Comparison of ENCODE assay signal across 19 cellular contexts in genomic region chr18:75754433-75754832, GRCh38.
DNase-seq lines count a peak whose midpoint lies in the region; ATAC-seq, FAIRE-seq and TF ChIP-seq lines count a peak whose summit lies in the region.
"Had no signal": no experiment of that assay in that cellular context is flagged by ENCODE, and none has a peak within 500 bp of the region (broad histone marks: within the 10 kb centered on the region; RNA-seq: fewer than 3 reads in every experiment).

No MANE protein-coding gene starts in this region.

- H3K4ac ChIP-seq in H9 (ENCODE audit: low read depth, low read length): no peak overlapping the region
- H3K4ac ChIP-seq in H1 (replicated peaks; ENCODE audit: insufficient read length, low read depth, low read length): no peak overlapping the region

- H3K27me3 ChIP-seq in H9 (ENCODE audit: insufficient read depth, low read length) (no peaks in the 10 kb centered on the region), H1 (replicated peaks in 1 of 4; ENCODE audit: control insufficient read depth in 3 of 4, extremely low read depth in 1 of 4, insufficient read depth in 3 of 4, low read length in 3 of 4) (no peaks in the 10 kb centered on the region), right cardiac atrium (ENCODE audit: control insufficient read depth, insufficient read depth) (no peaks in the 10 kb centered on the region)
- H3K27me3 ChIP-seq: BE2C had no signal

- H3K9me3 Mint-ChIP-seq in H9 (no peaks in the 10 kb centered on the region), glutamatergic neuron (ENCODE audit: unreplicated experiment) (no peaks in the 10 kb centered on the region)

- H3K14ac ChIP-seq in H9 (ENCODE audit: insufficient read depth, low read length) (peak overlapping the region; percentile 55; the same call in 1 of the 2 replicates), H1 (ENCODE audit: insufficient read length) (no peak overlapping the region)

- H2AK5ac ChIP-seq in H9 (ENCODE audit: insufficient read length, low read length) (no peak overlapping the region), H1 (ENCODE audit: low read depth, low read length) (no peak overlapping the region)

- H4K91ac ChIP-seq in H9 (ENCODE audit: insufficient read length, low read depth, low read length) (no peak overlapping the region), H1 (replicated peaks; ENCODE audit: insufficient read length, low read length) (no peak overlapping the region)

- no peaks in the 10 kb centered on the region for H3K36me3 ChIP-seq in H1 (ENCODE audit: control insufficient read depth in 2 of 4, insufficient read depth in 4 of 4, low read length in 3 of 4)
- H3K36me3 ChIP-seq: BE2C, HAP-1 had no signal

- no peak overlapping the region for H3K4me3 Mint-ChIP-seq in H9
- no peak overlapping the region for H3K4me3 Mint-ChIP-seq in glutamatergic neuron (ENCODE audit: unreplicated experiment)
- H3K4me3 Mint-ChIP-seq: CD4-positive, alpha-beta memory T cell had no signal

- H3K79me2 ChIP-seq in H9 (ENCODE audit: insufficient read depth, low read length) (no peaks in the 10 kb centered on the region), H1 (ENCODE audit: control insufficient read depth in 1 of 2, insufficient read depth in 2 of 2, low read length in 2 of 2) (no peaks in the 10 kb centered on the region)

- H2AFZ ChIP-seq in H9 (ENCODE audit: low read length) (no peak overlapping the region), H1 (ENCODE audit: low read length) (no peak overlapping the region)
- H2AFZ ChIP-seq: GM23248 had no signal

- intact Hi-C loops in right cardiac atrium (cut with DNase I): no loop called here

- no peak overlapping the region for H2BK5ac ChIP-seq in H9 (ENCODE audit: insufficient read length, low read length)
- H2BK5ac ChIP-seq in H1 (ENCODE audit: low read depth, low read length): no peak overlapping the region

- no peak overlapping the region for H3K18ac ChIP-seq in H9 (ENCODE audit: insufficient read length, low read depth, low read length)
- H3K18ac ChIP-seq in H1 (ENCODE audit: extremely low read depth, low read length): peak overlapping the region; percentile 13; the same call in 1 of the 2 replicates

- DNase-seq in A549 (ENCODE audit: low read depth in 1 of 2, low spot score in 1 of 2) (no peak), H9 (no peak), RKO (ENCODE audit: low spot score) (peak; percentile 4), H1 (ENCODE audit: low read depth in 1 of 2, low spot score in 2 of 2) (no peak), right cardiac atrium (no peak), NCI-H2227 (lab: John Stamatoyannopoulos, UW; ENCODE audit: unreplicated experiment) (no peak), glutamatergic neuron (no peak)
- DNase-seq: BE2C; CD4-positive, alpha-beta memory T cell; DMS79; GM23248; IMR-90 had no signal

- no peak overlapping the region for H3K4me2 ChIP-seq in A549
- H3K4me2 ChIP-seq in H9 (ENCODE audit: insufficient read depth, insufficient read length, low read length): no peak overlapping the region
- H3K4me2 ChIP-seq in H1 (ENCODE audit: insufficient read depth in 1 of 2, low read depth in 2 of 2, low read length in 2 of 2): no peak overlapping the region
- H3K4me2 ChIP-seq: KMS-11 had no signal

- 3% methylated on average over 3 of the region's 3 CpGs for WGBS in A549 (ENCODE audit: missing lambda C conversion rate)
- WGBS in H9 (ENCODE audit: extremely low coverage, insufficient read length, low lambda C conversion rate): no CpG with 5 or more reads among the region's 3 CpGs
- WGBS in H1 (ENCODE audit: extremely low coverage in 1 of 2, insufficient coverage in 1 of 2, insufficient read length in 1 of 2, insufficient replicate concordance in 2 of 2, low coverage in 1 of 2, low lambda C conversion rate in 2 of 2, missing lambda C conversion rate in 1 of 2), 2 experiments: 93% methylated on average over 3 of the region's 3 CpGs; no CpG with 5 or more reads in 1 of the 2 experiments
- 67% methylated on average over 3 of the region's 3 CpGs for WGBS in right cardiac atrium

- H3K23ac ChIP-seq in H9 (ENCODE audit: insufficient read length, low read depth, low read length) (no peak overlapping the region), H1 (ENCODE audit: insufficient read length) (no peak overlapping the region)

- CTCF ChIA-PET in A549 (lab: Yijun Ruan, JAX): no interaction called here
- CTCF ChIA-PET in H1 (lab: Charles Lee; ENCODE audit: partially characterized antibody): interaction anchor here (0.6 kb wide), 1 partner anchor 1186 kb away, joined by 3 read pairs; no protein-coding TSS in a partner anchor

- no peak for FAIRE-seq in A549 (lab: Jason Lieb, UNC)
- no peak for FAIRE-seq in H1 (lab: Jason Lieb, UNC)
- FAIRE-seq: A204.1, GM12878, GM19239 had no signal

- H3K4me1 ChIP-seq in A549 (no peaks in the 10 kb centered on the region), H9 (ENCODE audit: insufficient read depth, low read length) (no peaks in the 10 kb centered on the region), H1 (replicated peaks in 1 of 4; ENCODE audit: control insufficient read depth in 3 of 4, insufficient read depth in 4 of 4, low read length in 3 of 4) (peaks cover 0 to 3% (median 0%) of the 10 kb centered on the region in 4 experiments; a peak in 1 of 7 replicates), right cardiac atrium (ENCODE audit: control insufficient read depth, insufficient read depth, low read length) (no peaks in the 10 kb centered on the region)
- H3K4me1 ChIP-seq: BE2C, HAP-1 had no signal

- H3K9ac ChIP-seq in H9 (ENCODE audit: extremely low read depth, insufficient read length, low read length): no peak overlapping the region
- H3K9ac ChIP-seq in H1 (replicated peaks in 1 of 4; ENCODE audit: extremely low read depth in 1 of 4, low read depth in 3 of 4, low read length in 3 of 4): no peak overlapping the region
- H3K9ac ChIP-seq: GM23248, KMS-11 had no signal

- no peak overlapping the region for H4K8ac ChIP-seq in H9 (replicated peaks; ENCODE audit: insufficient read length, low read depth, low read length)
- no peak overlapping the region for H4K8ac ChIP-seq in H1 (ENCODE audit: extremely low read depth, insufficient read depth, low read length)

- no peaks in the 10 kb centered on the region for H3K9me3 ChIP-seq in A549
- no peaks in the 10 kb centered on the region for H3K9me3 ChIP-seq in H9 (ENCODE audit: control insufficient read depth, low read depth, low read length)
- H3K9me3 ChIP-seq in H1 (ENCODE audit: insufficient read depth in 2 of 2, low read depth in 1 of 2, low read length in 1 of 2): no peaks in the 10 kb centered on the region
- H3K9me3 ChIP-seq in right cardiac atrium (ENCODE audit: control insufficient read depth, low read length): no peaks in the 10 kb centered on the region
- H3K9me3 ChIP-seq: BE2C, HAP-1 had no signal

- H3K36me3 Mint-ChIP-seq in H9 (ENCODE audit: insufficient read depth in 1 of 3, low read depth in 3 of 3): no peaks in the 10 kb centered on the region
- no peaks in the 10 kb centered on the region for H3K36me3 Mint-ChIP-seq in glutamatergic neuron (ENCODE audit: unreplicated experiment)
- H3K36me3 Mint-ChIP-seq: CD4-positive, alpha-beta memory T cell had no signal

- H3K79me1 ChIP-seq in H9 (ENCODE audit: insufficient read depth, low read depth, low read length, poor library complexity, severe bottlenecking) (no peaks in the 10 kb centered on the region), H1 (ENCODE audit: low read depth, low read length) (no peaks in the 10 kb centered on the region)

- no peak overlapping the region for H3K27ac Mint-ChIP-seq in H9
- H3K27ac Mint-ChIP-seq in glutamatergic neuron (ENCODE audit: unreplicated experiment): no peak overlapping the region
- H3K27ac Mint-ChIP-seq: CD4-positive, alpha-beta memory T cell had no signal

- no peak overlapping the region for H2BK12ac ChIP-seq in H9 (ENCODE audit: insufficient read length, low read depth, low read length)
- no peak overlapping the region for H2BK12ac ChIP-seq in H1 (ENCODE audit: low read depth, low read length)

- H3K27me3 Mint-ChIP-seq in H9 (ENCODE audit: low read depth) (no peaks in the 10 kb centered on the region; the same call in 1 of the 2 replicates), glutamatergic neuron (ENCODE audit: unreplicated experiment) (peaks cover 2% of the 10 kb centered on the region)

- POLR2A ChIA-PET in A549 (lab: Yijun Ruan, JAX): no interaction called here
- POLR2A ChIA-PET in H1 (lab: Charles Lee; ENCODE audit: partially characterized antibody): no interaction called here

- H2BK120ac ChIP-seq in H9 (ENCODE audit: low read depth, low read length, poor library complexity, severe bottlenecking): no peak overlapping the region
- no peak overlapping the region for H2BK120ac ChIP-seq in H1 (replicated peaks; ENCODE audit: low read depth, low read length)

- TF ChIP-seq EP300 in A549 (IDR thresholded peaks at IDR 0.05) (no peak), H1 (IDR thresholded peaks at IDR 0.05; ENCODE audit: borderline replicate concordance in 1 of 2, low read depth in 2 of 2, low read length in 2 of 2) (no peak)

- ATAC-seq in A549: no peak
- ATAC-seq in right cardiac atrium: no peak
- ATAC-seq: GM12878 had no signal

- TF ChIP-seq CTCF in A549 (IDR thresholded peaks at IDR 0.05) (no peak), H9 (conservative IDR thresholded peaks at IDR 0.05) (no peak), H1 (IDR thresholded peaks at IDR 0.05; ENCODE audit: control extremely low read depth in 1 of 3, insufficient read depth in 1 of 3, low read depth in 1 of 3, low read length in 3 of 3) (no peak), glutamatergic neuron (IDR thresholded peaks at IDR 0.05; ENCODE audit: partially characterized antibody, unreplicated experiment) (no peak)

- no peaks in the 10 kb centered on the region for H3K23me2 ChIP-seq in H9 (ENCODE audit: insufficient read length, low read depth, low read length, poor library complexity, severe bottlenecking)
- H3K23me2 ChIP-seq in H1 (ENCODE audit: low read depth, low read length): no peaks in the 10 kb centered on the region

- H2BK15ac ChIP-seq in H9 (ENCODE audit: low read depth, low read length) (no peak overlapping the region), H1 (ENCODE audit: low read length) (no peak overlapping the region)

- H3K4me3 ChIP-seq in A549: no peak overlapping the region
- H3K4me3 ChIP-seq in H1 (ENCODE audit: extremely low read depth in 1 of 4, insufficient read depth in 2 of 4, low read depth in 3 of 4, low read length in 4 of 4): no peak overlapping the region
- no peak overlapping the region for H3K4me3 ChIP-seq in right cardiac atrium (ENCODE audit: low read length)
- H3K4me3 ChIP-seq: GM12878, GM23248, HAP-1 had no signal

- no peak overlapping the region for H3T11ph ChIP-seq in H9 (ENCODE audit: low read length)

- no peak for TF ChIP-seq RAD21 in A549 (conservative IDR thresholded peaks at IDR 0.05 in 1 of 2, IDR thresholded peaks at IDR 0.05 in 1 of 2)
- no peak for TF ChIP-seq RAD21 in H1 (IDR thresholded peaks at IDR 0.05 in 1 of 2, conservative IDR thresholded peaks at IDR 0.05 in 1 of 2; ENCODE audit: low read depth in 2 of 2, low read length in 2 of 2)

- H2BK20ac ChIP-seq in H9 (ENCODE audit: low read depth, low read length, poor library complexity, severe bottlenecking): no peak overlapping the region
- no peak overlapping the region for H2BK20ac ChIP-seq in H1 (ENCODE audit: low read length)

- H4K5ac ChIP-seq in H9 (ENCODE audit: insufficient read length, low read depth, low read length) (no peak overlapping the region), H1 (ENCODE audit: insufficient read length, low read depth, low read length) (no peak overlapping the region)

- peaks cover 2% of the 10 kb centered on the region in 2 experiments; a peak in 1 of 4 replicates for H3K4me1 Mint-ChIP-seq in H9
- no peaks in the 10 kb centered on the region for H3K4me1 Mint-ChIP-seq in glutamatergic neuron (ENCODE audit: low read depth, unreplicated experiment)
- H3K4me1 Mint-ChIP-seq: CD4-positive, alpha-beta memory T cell had no signal

- H3K27ac ChIP-seq in A549: no peak overlapping the region
- H3K27ac ChIP-seq in H9 (ENCODE audit: insufficient read length, low read depth, low read length): no peak overlapping the region
- no peak overlapping the region for H3K27ac ChIP-seq in H1 (ENCODE audit: low read depth, low read length)
- H3K27ac ChIP-seq in right cardiac atrium (ENCODE audit: low read length): no peak overlapping the region
- H3K27ac ChIP-seq: C4-2B, GM23248, HL-60, KMS-11 had no signal

- H4K20me1 ChIP-seq in H9 (ENCODE audit: control insufficient read depth, insufficient read depth, insufficient read length) (no peaks in the 10 kb centered on the region), H1 (replicated peaks in 1 of 2; ENCODE audit: control insufficient read depth in 1 of 2, insufficient read depth in 2 of 2, low read length in 2 of 2) (no peaks in the 10 kb centered on the region)

- TF ChIP-seq POLR2A in A549 (IDR thresholded peaks at IDR 0.05; ENCODE audit: low read length) (no peak), H1 (IDR thresholded peaks at IDR 0.05; ENCODE audit: control extremely low read depth in 1 of 2, low read depth in 2 of 2, low read length in 2 of 2) (no peak)

- H3K56ac ChIP-seq in H9 (ENCODE audit: insufficient read length, low read depth, low read length) (no peak overlapping the region), H1 (replicated peaks; ENCODE audit: insufficient read length, low read depth, low read length) (no peak overlapping the region)

Comparison
In these comparisons a context has a peak if more than half of its experiments do, and no peak if none do; other contexts are left out.
1. Of the 18 proteins assayed by ChIP-seq in both H1 and A549: peak only in H1: none; only in A549: USF2; in both: none; in neither: 17.